ENCODE assay signal across 10 cellular contexts in the genomic region with DNA sequence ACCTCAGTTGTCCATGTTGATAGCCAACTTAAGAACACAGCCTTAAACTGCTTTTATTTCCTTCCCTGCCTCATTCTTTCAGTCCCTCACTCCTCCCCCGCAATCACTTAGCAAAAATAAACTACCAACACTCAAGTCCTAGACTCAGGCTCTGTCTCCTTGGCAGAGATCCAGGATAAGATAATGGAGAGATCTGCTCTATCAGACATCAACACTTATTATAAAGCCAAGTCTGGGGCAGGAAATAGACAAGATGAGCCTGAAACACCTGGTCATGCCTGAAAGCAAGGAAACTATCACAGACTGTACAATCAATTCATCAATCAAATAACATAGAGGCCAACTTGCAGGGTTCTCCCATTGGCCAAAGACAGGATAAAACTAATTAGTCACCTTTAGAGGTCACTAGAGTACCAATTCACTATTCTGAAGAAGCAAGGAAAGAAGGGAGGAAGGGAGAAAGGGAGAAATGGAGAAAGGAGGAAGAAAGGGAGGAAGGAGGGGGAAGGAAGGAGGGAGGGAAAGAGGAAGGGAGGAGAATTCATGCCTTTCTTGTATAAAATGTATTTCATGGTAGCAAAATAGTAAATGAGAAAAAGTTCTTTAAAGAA. TPM values are rescaled to one million over a fixed set of nuclear protein-coding genes. Genes with fewer than 3 reads are reported as not detected.
A peak's percentile ranks its signal among the peaks of the same experiment; 100 is the strongest.
DNase-seq lines count a peak whose midpoint lies in the region; ATAC-seq, FAIRE-seq and TF ChIP-seq lines count a peak whose summit lies in the region.
"Had no signal": no experiment of that assay in that cellular context is flagged by ENCODE, and none has a peak within 500 bp of the region (broad histone marks: within the 10 kb centered on the region; RNA-seq: fewer than 3 reads in every experiment).

No MANE protein-coding gene starts in this region.

- H4K20me1 ChIP-seq in K562 (replicated peaks; ENCODE audit: control insufficient read depth, insufficient read depth, low read length), result no peaks in the 10 kb centered on the region

- no peaks in the 10 kb centered on the region for H3K27me3 ChIP-seq in K562 (ENCODE audit: control insufficient read depth in 2 of 2, insufficient read depth in 2 of 2, low read length in 2 of 2)
- H3K27me3 ChIP-seq in heart left ventricle, result no peaks in the 10 kb centered on the region

- in situ Hi-C loops in K562 (cut with MboI), result no loop called here

- TF ChIP-seq CTCF in K562 (IDR thresholded peaks at IDR 0.05 in 2 of 3, conservative IDR thresholded peaks at IDR 0.05 in 1 of 3; ENCODE audit: insufficient read depth in 2 of 3, low read depth in 1 of 3, low read length in 3 of 3) (peak in 2 of 3 experiments; percentile 13 to 41; a peak in 2 of 6 replicates), heart left ventricle (IDR thresholded peaks at IDR 0.05) (peak in 2 of 12 donors; percentile 23 to 31)

- ATAC-seq in K562 (0 out of 3 replicates have a peak, but pooled peaks have one; percentile 35), heart left ventricle (no peak)
- ATAC-seq: Right ventricle myocardium inferior had no signal

- no peaks in the 10 kb centered on the region for H3K4me1 ChIP-seq in K562 (replicated peaks in 1 of 2; ENCODE audit: control insufficient read depth in 2 of 2, insufficient read depth in 2 of 2, low read length in 2 of 2)
- H3K4me1 ChIP-seq in heart left ventricle, result no peaks in the 10 kb centered on the region
- H3K4me1 ChIP-seq: HAP-1 had no signal

- WGBS in K562 (ENCODE audit: insufficient coverage, low coverage, missing lambda C conversion rate), result 0% methylated on average over 1 of the region's 1 CpG
- WGBS in heart left ventricle, 4 donors, result 38 to 67% (median 45%) methylated on average over 1 of the region's 1 CpG

- TF ChIP-seq EP300 in K562 (IDR thresholded peaks at IDR 0.05; ENCODE audit: low read length), result no peak

- H3K27ac ChIP-seq in K562 (ENCODE audit: extremely low read depth, low read depth, low read length), result no peak overlapping the region
- no peak overlapping the region for H3K27ac ChIP-seq in heart left ventricle

- H3K9me3 ChIP-seq in K562 (replicated peaks; ENCODE audit: control insufficient read depth, insufficient read depth, low read depth, low read length) (no peaks in the 10 kb centered on the region), heart left ventricle (peaks cover 0 to 3% (median 0%) of the 10 kb centered on the region in 12 donors)
- H3K9me3 ChIP-seq: HAP-1 had no signal

- no peak overlapping the region for H2AFZ ChIP-seq in K562 (ENCODE audit: low read depth, low read length)

- peak; percentile 23 for FAIRE-seq in K562 (lab: Jason Lieb, UNC)

- H3K4me3 ChIP-seq in K562, result no peak overlapping the region
- H3K4me3 ChIP-seq in heart left ventricle, result no peak overlapping the region
- H3K4me3 ChIP-seq: HAP-1 had no signal

- no peaks in the 10 kb centered on the region for H3K79me2 ChIP-seq in K562 (ENCODE audit: control insufficient read depth, insufficient read depth, low read length)

- TF ChIP-seq RAD21 in K562 (CRISPR knock-in tag; conservative IDR thresholded peaks at IDR 0.05 in 1 of 2, IDR thresholded peaks at IDR 0.05 in 1 of 2), result peak; percentile 38 to 44; a peak in 2 of 4 replicates

- H3K36me3 ChIP-seq in K562 (ENCODE audit: control insufficient read depth, insufficient read depth, low read length) (no peaks in the 10 kb centered on the region), heart left ventricle (no peaks in the 10 kb centered on the region)
- H3K36me3 ChIP-seq: HAP-1 had no signal

- TF ChIP-seq POLR2A in K562 (conservative IDR thresholded peaks at IDR 0.05) (no peak), heart left ventricle (IDR thresholded peaks at IDR 0.05) (no peak)

- POLR2A ChIA-PET in K562 (lab: Yijun Ruan, JAX), result no interaction called here

- no peak overlapping the region for H3K9ac ChIP-seq in K562 (ENCODE audit: insufficient read depth in 1 of 2, low read depth in 2 of 2, low read length in 2 of 2)

- intact Hi-C loops in K562 (cut with micrococcal nuclease) (no loop called here), heart left ventricle (cut with DNase I) (loop anchor here in 1 of 10 donors (10.0 kb wide), 1 partner anchor 100 kb away; no protein-coding TSS in a partner anchor)

- DNase-seq in NCI-H1092 treated with DMSO at 0.1 percent for 48 hours (lab: John Stamatoyannopoulos, UW), result peak; percentile 2
- no peak for DNase-seq in NCI-H1092 (lab: John Stamatoyannopoulos, UW)
- DNase-seq in LoVo (ENCODE audit: low spot score), result peak; percentile 5
- peak in 2 of 4 experiments; percentile 2 to 8 for DNase-seq in K562 (ENCODE audit: extremely low read depth in 1 of 4, low spot score in 3 of 4)
- peak; percentile 30 for DNase-seq in myocyte (ENCODE audit: low read depth)
- no peak for DNase-seq in AG20443 (ENCODE audit: low spot score)
- DNase-seq in heart left ventricle, result no peak
- no peak for DNase-seq in activated effector memory CD4-positive, alpha-beta T cell treated with Interleukin-2 at 50 U/mL for 16 hours

- H3K4me2 ChIP-seq in K562 (ENCODE audit: insufficient read depth, low read length), result no peak overlapping the region

- BruUV-seq in K562 (replicated peaks; lab: Mats Ljungman, UMichigan), result no TSS peak

- CTCF ChIA-PET in K562 (lab: Yijun Ruan, JAX; ENCODE audit: low intra/inter-chr PET ratio), result interaction anchor here (1.6 kb wide), 1 partner anchor 97 kb away, joined by 5 read pairs; no protein-coding TSS in a partner anchor

- H3K9me1 ChIP-seq in K562 (ENCODE audit: control insufficient read depth, insufficient read depth, low read length), result no peaks in the 10 kb centered on the region

TF ChIP-seq in K562, 482 proteins besides CTCF, POLR2A, EP300 and RAD21 (continues in another document):
- TF ChIP-seq MED1 (CRISPR knock-in tag; IDR thresholded peaks at IDR 0.05; ENCODE audit: borderline replicate concordance) (no peak), NFIC (IDR thresholded peaks at IDR 0.05) (peak; percentile 67), TEAD2 (tag; IDR thresholded peaks at IDR 0.05) (no peak), HLTF (IDR thresholded peaks at IDR 0.05) (no peak), HDGF (IDR thresholded peaks at IDR 0.05) (no peak)

RNA-seq across cellular contexts. Expression of a gene that starts 15.6 kb away (rescaled TPM):
- total RNA-seq in K562 (2011; cell fraction: chromatin; rRNA removed; ENCODE audit: low replicate concordance), result 0.32 and 0.60 TPM in 2 replicates
- total RNA-seq in K562 (2011; cell fraction: nucleolus; rRNA removed), result 0.26 TPM in 1 of 2 replicates, not detected in the other
- total RNA-seq in K562 (2011; cell fraction: nucleoplasm; rRNA removed), result 0.61 and 0.95 TPM in 2 replicates
- total RNA-seq in K562 (2014; rRNA removed), result 0.09 TPM in 1 of 2 replicates, not detected in the other
- total RNA-seq in K562 (2014; rRNA removed; fragmentation: Illumina TruSeq; extraction: Trizol), result 0.13 and 0.25 TPM in 2 replicates
- 0.11 and 0.38 TPM in 2 replicates for total RNA-seq in K562 (2015; rRNA removed; fragmentation: Illumina TruSeq; extraction: Trizol)
- total RNA-seq in K562 (2021), result 0.11 and 0.29 TPM in 2 replicates
- polyA plus RNA-seq in K562 (2011; rRNA removed), result 0.43 TPM in 1 of 2 replicates, not detected in the other
- 0.12 and 0.13 TPM in 2 replicates for polyA plus RNA-seq in K562 (2011; cell fraction: cytosol; rRNA removed)
- polyA plus RNA-seq in K562 (2011; cell fraction: nucleus; rRNA removed), result 0.08 and 0.46 TPM in 2 replicates
- polyA plus RNA-seq in K562 (2012), result 0.21 and 0.75 TPM in 2 replicates
- 0.10 and 0.16 TPM in 2 replicates for polyA plus RNA-seq in K562 (2014; fragmentation: Illumina TruSeq; extraction: Trizol)
- under 1 TPM; 0.08 to 0.27 TPM for polyA plus RNA-seq in K562 (2014; fragmentation: Nextera tagmentation; extraction: Ambion mirVana)
- 0.07 TPM in 1 of 2 replicates, not detected in the other for polyA plus RNA-seq in K562 (2014; rRNA removed)
- 0.28 TPM in 1 of 2 replicates, not detected in the other for polyA minus RNA-seq in K562 (2011; rRNA and poly(A)+ RNA removed)
- not detected in 2 replicates for polyA minus RNA-seq in K562 (2011; cell fraction: cytosol; rRNA and poly(A)+ RNA removed)
- 0.22 and 0.27 TPM in 2 replicates for polyA minus RNA-seq in K562 (2011; cell fraction: nucleus; rRNA and poly(A)+ RNA removed)
- total RNA-seq in myocyte, result 0.37 and 0.52 TPM in 2 replicates
- 0.14 TPM for polyA plus RNA-seq in myocyte (2012)
- 1 to 10 TPM in 6 of 9 donors, under 1 TPM in 3; 0.38 to 5.4 (median 1.6) TPM for total RNA-seq in heart left ventricle
- under 1 TPM; 0.26 to 0.53 TPM for polyA plus RNA-seq in heart left ventricle

Comparison
In these comparisons a context has a peak if more than half of its experiments do, and no peak if none do; other contexts are left out.
1. DNase-seq: peak in NCI-H1092 treated with DMSO at 0.1 percent for 48 hours (single experiment), LoVo (single experiment) and myocyte (single experiment); none in NCI-H1092 (single experiment), AG20443 (single experiment), heart left ventricle (0 of 5) and activated effector memory CD4-positive, alpha-beta T cell treated with Interleukin-2 at 50 U/mL for 16 hours (single experiment).